ENCODE assay signal across 16 cellular contexts in the genomic region with DNA sequence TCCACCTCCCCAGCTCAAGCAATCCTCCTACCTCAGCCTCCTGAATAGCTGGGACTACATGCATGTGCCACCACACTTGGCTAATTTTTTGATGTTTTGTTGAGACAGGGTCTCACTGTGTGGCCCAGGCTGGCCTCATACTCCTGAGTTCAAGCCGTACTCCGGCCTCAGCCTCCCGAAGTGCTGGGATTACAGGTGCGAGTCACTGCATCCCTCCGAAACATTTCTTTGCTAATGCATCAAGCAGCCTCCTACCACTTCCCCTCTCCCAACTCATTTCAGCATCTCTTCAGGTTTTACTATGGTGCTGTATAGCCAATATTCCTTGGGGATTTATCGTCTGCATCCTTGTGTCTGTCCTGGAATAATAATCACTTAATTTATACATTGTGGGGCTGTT. TPM values are rescaled to one million over a fixed set of nuclear protein-coding genes. Genes with fewer than 3 reads are reported as not detected.
DNase-seq lines count a peak whose midpoint lies in the region; ATAC-seq and TF ChIP-seq lines count a peak whose summit lies in the region.
"Had no signal": no experiment of that assay in that cellular context is flagged by ENCODE, and none has a peak within 500 bp of the region (broad histone marks: within the 10 kb centered on the region; RNA-seq: fewer than 3 reads in every experiment).

No MANE protein-coding gene starts in this region.

- no peaks in the 10 kb centered on the region for H3K9me3 Mint-ChIP-seq in brain
- H3K9me3 Mint-ChIP-seq: CD4-positive, alpha-beta memory T cell had no signal

- peak; percentile 19 for DNase-seq in left lobe of liver (ENCODE audit: low spot score)
- no peak for DNase-seq in neuronal stem cell (ENCODE audit: low spot score)
- no peak for DNase-seq in left colon
- DNase-seq in colonic mucosa = no peak
- DNase-seq in NCI-H82 treated with DMSO at 0.1 percent for 48 hours (lab: John Stamatoyannopoulos, UW; ENCODE audit: unreplicated experiment) = no peak
- DNase-seq: BE2C; CD4-positive, alpha-beta memory T cell; DMS79; GOT3 had no signal

- H3K27me3 Mint-ChIP-seq in brain = peaks cover 5% of the 10 kb centered on the region

- ATAC-seq in left lobe of liver (no peak), left colon (no peak)
- ATAC-seq: A549, GM12878, HCT116 had no signal

- no peak overlapping the region for H4K8ac ChIP-seq in neuronal stem cell (ENCODE audit: low read depth, low read length)

- peaks cover 16% of the 10 kb centered on the region for H3K36me3 Mint-ChIP-seq in brain
- H3K36me3 Mint-ChIP-seq: CD4-positive, alpha-beta memory T cell had no signal

- no peak for TF ChIP-seq CTCF in brain (conservative IDR thresholded peaks at IDR 0.05)
- TF ChIP-seq CTCF in colonic mucosa (IDR thresholded peaks at IDR 0.05) = no peak

- no peak overlapping the region for H2BK5ac ChIP-seq in neuronal stem cell (ENCODE audit: low read length)

- peak overlapping the region; percentile 22 for H3K14ac ChIP-seq in neuronal stem cell (ENCODE audit: low read length)

- H3K4me3 ChIP-seq in neuronal stem cell (ENCODE audit: low read length in 2 of 2) (no peak overlapping the region), colonic mucosa (no peak overlapping the region)
- H3K4me3 ChIP-seq: A549, GM12878 had no signal

- no peak overlapping the region for H2BK15ac ChIP-seq in neuronal stem cell (ENCODE audit: low read length)

- WGBS in neuronal stem cell (ENCODE audit: extremely low coverage in 2 of 2, insufficient read length in 2 of 2, insufficient replicate concordance in 1 of 2), 2 donors = no CpG with 5 or more reads among the region's 6 CpGs

- no peak overlapping the region for H2AK5ac ChIP-seq in neuronal stem cell (ENCODE audit: low read depth, low read length)

- H3K9me3 ChIP-seq in neuronal stem cell (replicated peaks in 1 of 2; ENCODE audit: control insufficient read depth in 2 of 2, insufficient read depth in 1 of 2, low read depth in 1 of 2, low read length in 2 of 2) = no peaks in the 10 kb centered on the region
- no peaks in the 10 kb centered on the region for H3K9me3 ChIP-seq in colonic mucosa
- H3K9me3 ChIP-seq: A549, BE2C had no signal

- no peak overlapping the region for H3K9ac ChIP-seq in neuronal stem cell (ENCODE audit: low read depth, low read length, poor library complexity)
- H3K9ac ChIP-seq in colonic mucosa (ENCODE audit: low read depth in 2 of 2, low read length in 2 of 2) = no peak overlapping the region

- no peak overlapping the region for H3K4me2 ChIP-seq in neuronal stem cell (ENCODE audit: insufficient read depth, low read length, poor library complexity, severe bottlenecking)
- H3K4me2 ChIP-seq: A549 had no signal

- H3K4me1 Mint-ChIP-seq in brain = peaks cover 39% of the 10 kb centered on the region

- intact Hi-C loops in left colon (cut with DNase I, micrococcal nuclease) = no loop called here
- intact Hi-C loops in colonic mucosa (cut with DNase I) = no loop called here

- no peak overlapping the region for H3K4ac ChIP-seq in neuronal stem cell (ENCODE audit: low read length)

- H3K27ac ChIP-seq in neuronal stem cell (replicated peaks; ENCODE audit: low read length) (no peak overlapping the region), colonic mucosa (no peak overlapping the region)
- H3K27ac ChIP-seq: A549, C4-2B had no signal

- peaks cover 0 to 3% (median 0%) of the 10 kb centered on the region in 3 experiments for H3K27me3 ChIP-seq in neuronal stem cell (ENCODE audit: control insufficient read depth in 3 of 3, insufficient read depth in 3 of 3, low read depth in 1 of 3, low read length in 3 of 3)
- H3K27me3 ChIP-seq in colonic mucosa = peaks cover 28% of the 10 kb centered on the region
- H3K27me3 ChIP-seq: BE2C had no signal

- no peak overlapping the region for H2BK12ac ChIP-seq in neuronal stem cell (ENCODE audit: low read length)

- peaks cover 1% of the 10 kb centered on the region for H3K79me1 ChIP-seq in neuronal stem cell (ENCODE audit: low read depth, low read length)

- peaks cover 0 to 9% of the 10 kb centered on the region in 2 donors for H3K4me1 ChIP-seq in neuronal stem cell (ENCODE audit: control insufficient read depth in 2 of 2, insufficient read depth in 1 of 2, low read depth in 1 of 2, low read length in 2 of 2)
- peaks cover 7% of the 10 kb centered on the region for H3K4me1 ChIP-seq in colonic mucosa

- no peak overlapping the region for H3K18ac ChIP-seq in neuronal stem cell (ENCODE audit: low read length)

- H4K91ac ChIP-seq in neuronal stem cell (ENCODE audit: low read depth, low read length, poor library complexity) = no peak overlapping the region

- no peak overlapping the region for H2BK120ac ChIP-seq in neuronal stem cell (ENCODE audit: low read depth, low read length)

- peak overlapping the region in 3 of 5 experiments; percentile 60 to 95 (median 91) for H3K27ac Mint-ChIP-seq in brain

- no peak overlapping the region for H3K23ac ChIP-seq in neuronal stem cell (ENCODE audit: low read depth, low read length, poor library complexity)

- H3K36me3 ChIP-seq in neuronal stem cell (replicated peaks in 1 of 2; ENCODE audit: control insufficient read depth in 2 of 2, insufficient read depth in 2 of 2, low read length in 2 of 2) (peaks cover 26 to 53% of the 10 kb centered on the region in 2 donors), colonic mucosa (no peaks in the 10 kb centered on the region)
- H3K36me3 ChIP-seq: BE2C had no signal

- H3K4me3 Mint-ChIP-seq in brain = peak overlapping the region in 1 of 5 experiments; percentile 94

- no peak overlapping the region for H2AFZ ChIP-seq in neuronal stem cell (ENCODE audit: low read length)

RNA-seq across cellular contexts. Expression of a gene that starts 2.3 kb away (rescaled TPM):
- 298 TPM for polyA plus RNA-seq in brain (ENCODE audit: insufficient read depth, low read depth, low replicate concordance)
- total RNA-seq in left lobe of liver (3.6 TPM), left colon (1 to 10 TPM; 2.7 to 8.0 TPM), colonic mucosa (1 to 10 TPM; 3.9 to 6.7 TPM)
- polyA plus RNA-seq in neuronal stem cell (2013, experiment 1 of 2) = 62.0 TPM
- polyA plus RNA-seq in neuronal stem cell (2013, experiment 2 of 2) = 60.0 TPM
- total RNA-seq: GM12878 had no signal
- polyA plus RNA-seq: GM12878 had no signal

RNA-seq across cellular contexts. Expression of a gene that starts 10.0 kb away (rescaled TPM):
- polyA plus RNA-seq in brain (ENCODE audit: insufficient read depth, low read depth, low replicate concordance) = 74.9 TPM
- total RNA-seq in left lobe of liver = 0.68 TPM
- 74.5 TPM for polyA plus RNA-seq in neuronal stem cell (2013, experiment 1 of 2)
- polyA plus RNA-seq in neuronal stem cell (2013, experiment 2 of 2) = 74.5 TPM
- 1 to 10 TPM; 1.1 to 3.1 TPM for total RNA-seq in left colon
- 1 to 10 TPM; 1.1 to 2.3 TPM for total RNA-seq in colonic mucosa
- total RNA-seq: CD4-positive, alpha-beta memory T cell; G401 had no signal
- polyA plus RNA-seq: A549; CD4-positive, alpha-beta memory T cell; GM12878 had no signal

RNA-seq across cellular contexts. Expression of a gene that starts 17.6 kb away (rescaled TPM):
- polyA plus RNA-seq in brain (ENCODE audit: insufficient read depth, low read depth, low replicate concordance) = not detected
- total RNA-seq in left lobe of liver = not detected
- not detected for polyA plus RNA-seq in neuronal stem cell (2013, experiment 1 of 2)
- not detected for polyA plus RNA-seq in neuronal stem cell (2013, experiment 2 of 2)
- total RNA-seq in left colon = not detected
- not detected for total RNA-seq in colonic mucosa
- total RNA-seq: CD4-positive, alpha-beta memory T cell; G401; GM12878 had no signal
- polyA plus RNA-seq: A549; AG04450; CD4-positive, alpha-beta memory T cell; GM12878 had no signal

RNA-seq across cellular contexts. Expression of a gene that starts 21.9 kb away (rescaled TPM):
- polyA plus RNA-seq in brain (ENCODE audit: insufficient read depth, low read depth, low replicate concordance) = 92.0 TPM
- total RNA-seq in left lobe of liver (not detected), left colon (1 to 10 TPM in 1 of 2 donors, not detected in 1; 1.6 TPM), colonic mucosa (under 1 TPM; 0.40 to 0.66 TPM)
- polyA plus RNA-seq in neuronal stem cell (2013, experiment 1 of 2) = 5.0 TPM
- polyA plus RNA-seq in neuronal stem cell (2013, experiment 2 of 2) = 4.4 TPM
- total RNA-seq: CD4-positive, alpha-beta memory T cell; G401; GM12878 had no signal
- polyA plus RNA-seq: A549; CD4-positive, alpha-beta memory T cell; GM12878 had no signal

RNA-seq across cellular contexts. Expression of a gene that starts 33.7 kb away (rescaled TPM):
- polyA plus RNA-seq in brain (ENCODE audit: insufficient read depth, low read depth, low replicate concordance) = 137 TPM
- total RNA-seq in left lobe of liver (86.9 TPM), left colon (100 to 1,000 TPM; 131 to 158 TPM), colonic mucosa (100 to 1,000 TPM; 122 to 197 TPM)
- polyA plus RNA-seq in neuronal stem cell (2013, experiment 1 of 2) = 311 TPM
- polyA plus RNA-seq in neuronal stem cell (2013, experiment 2 of 2) = 303 TPM
